Comparison of ENCODE assay signal across 9 cellular contexts in genomic region chr15:48190932-48191573, GRCh38. TPM values are rescaled to one million over a fixed set of nuclear protein-coding genes. Genes with fewer than 3 reads are reported as not detected.
A peak's percentile ranks its signal among the peaks of the same experiment; 100 is the strongest.
DNase-seq lines count a peak whose midpoint lies in the region; ATAC-seq and TF ChIP-seq lines count a peak whose summit lies in the region.
"Had no signal": no experiment of that assay in that cellular context is flagged by ENCODE, and none has a peak within 500 bp of the region (broad histone marks: within the 10 kb centered on the region; RNA-seq: fewer than 3 reads in every experiment).

No MANE protein-coding gene starts in this region.

- H3K4me1 Mint-ChIP-seq in neural crest cell: no peaks in the 10 kb centered on the region

- DNase-seq in Daoy (ENCODE audit: low read depth) (peak; percentile 69), Kasumi-1 (lab: John Stamatoyannopoulos, UW) (peak; percentile 16 to 40), activated T-cell treated with anti-CD3 and anti-CD28 coated beads for 4 hours (peak; percentile 10), fibroblast of the conjunctiva (ENCODE audit: low read depth) (peak; percentile 10), neural crest cell (ENCODE audit: low read depth, low spot score) (peak; percentile 90)

- no peaks in the 10 kb centered on the region for H3K36me3 Mint-ChIP-seq in neural crest cell (ENCODE audit: low read depth)
- H3K36me3 Mint-ChIP-seq: IgD-negative memory B cell had no signal

- no peak for TF ChIP-seq CTCF in neural crest cell (conservative IDR thresholded peaks at IDR 0.05)

- no peak for ATAC-seq in GM18505 (IDR thresholded peaks at IDR 0.05; ENCODE audit: unreplicated experiment)
- ATAC-seq in HG03097 (IDR thresholded peaks at IDR 0.05; ENCODE audit: low FRiP score, unreplicated experiment): no peak
- no peak for ATAC-seq in HG02840 (IDR thresholded peaks at IDR 0.05; ENCODE audit: low FRiP score, unreplicated experiment)

- no peak overlapping the region for H3K27ac Mint-ChIP-seq in neural crest cell (ENCODE audit: unreplicated experiment)
- H3K27ac Mint-ChIP-seq: IgD-negative memory B cell had no signal

- H3K27me3 Mint-ChIP-seq in neural crest cell (ENCODE audit: low read depth): peaks cover 54% of the 10 kb centered on the region

- no peak for TF ChIP-seq POLR2A in GM18505 (IDR thresholded peaks at IDR 0.05; ENCODE audit: borderline replicate concordance, extremely low read depth, insufficient read depth, insufficient read length)

- H3K9me3 Mint-ChIP-seq in neural crest cell: no peaks in the 10 kb centered on the region

- no peak overlapping the region for H3K4me3 Mint-ChIP-seq in neural crest cell
- H3K4me3 Mint-ChIP-seq: IgD-negative memory B cell had no signal

RNA-seq across cellular contexts. Expression of gene CTXN2, which starts 0.4 kb away (rescaled TPM):
- total RNA-seq in Daoy (2014; rRNA removed; shearing (Covaris generic)): not detected in 2 replicates
- total RNA-seq in neural crest cell: 0.18 and 0.26 TPM in 2 replicates

RNA-seq across cellular contexts. Expression of gene MYEF2, which starts 13.0 kb away (rescaled TPM):
- 10.9 and 13.5 TPM in 2 replicates for total RNA-seq in Daoy (2014; rRNA removed; shearing (Covaris generic))
- 110 and 111 TPM in 2 replicates for total RNA-seq in neural crest cell

RNA-seq across cellular contexts. Expression of gene SLC12A1, which starts 15.0 kb away (rescaled TPM):
- not detected in 2 replicates for total RNA-seq in Daoy (2014; rRNA removed; shearing (Covaris generic))
- 0.16 and 0.20 TPM in 2 replicates for total RNA-seq in neural crest cell

Comparison
In these comparisons a context has a peak if more than half of its experiments do, and no peak if none do; other contexts are left out.
1. DNase-seq: peak in every context shown above with its lines; median percentile 90 in neural crest cell; 69 in Daoy; 28 in Kasumi-1; 10 in activated T-cell treated with anti-CD3 and anti-CD28 coated beads for 4 hours; 10 in fibroblast of the conjunctiva.